In the genomic region with DNA sequence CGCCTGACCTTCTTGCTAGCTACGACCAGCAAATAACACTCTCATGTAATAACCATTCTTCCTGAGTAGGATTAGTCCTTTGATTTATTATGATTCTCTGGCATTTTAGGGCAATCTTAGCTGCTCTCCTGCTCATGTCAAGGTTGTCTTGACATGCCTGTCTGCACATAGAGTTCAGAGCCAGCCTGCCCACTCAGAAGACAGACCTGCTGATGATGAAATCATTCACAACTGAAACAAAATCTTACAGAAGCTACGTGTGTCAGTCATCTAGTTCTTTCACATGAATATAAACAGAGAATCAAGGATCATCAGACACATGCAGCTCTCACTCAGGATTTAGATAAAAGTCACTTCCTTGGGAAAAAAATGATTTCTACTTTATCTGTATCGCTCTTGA, we compare ENCODE assay signal across 2 cellular contexts.
TF ChIP-seq lines count a peak whose summit lies in the region.

No MANE protein-coding gene starts in this region.

TF ChIP-seq in GM12878, 131 proteins besides CTCF, POLR2A, EP300 and RAD21:
- TF ChIP-seq ASH2L (IDR thresholded peaks at IDR 0.05; ENCODE audit: borderline replicate concordance, low read depth) (no peak), PKNOX1 (IDR thresholded peaks at IDR 0.05) (0 out of 2 replicates have a peak, but pooled peaks have one; percentile 26)

TF ChIP-seq in neural cell, 6 proteins besides CTCF, POLR2A, EP300 and RAD21:
- no peak for TF ChIP-seq MXI1 (conservative IDR thresholded peaks at IDR 0.05; ENCODE audit: poor library complexity, severe bottlenecking)
- TF ChIP-seq POLR2AphosphoS5 (IDR thresholded peaks at IDR 0.05), result peak; percentile 38
